Comparison of ENCODE assay signal across 8 cellular contexts in genomic region chr1:156458181-156458503, GRCh38. TPM values are rescaled to one million over a fixed set of nuclear protein-coding genes. Genes with fewer than 3 reads are reported as not detected.
DNase-seq lines count a peak whose midpoint lies in the region; ATAC-seq, FAIRE-seq and TF ChIP-seq lines count a peak whose summit lies in the region.

No MANE protein-coding gene starts in this region.

- CTCF ChIA-PET in HepG2 (lab: Yijun Ruan, JAX; ENCODE audit: low intra/inter-chr PET ratio, low total read pairs) = no interaction called here

- H3K4me2 ChIP-seq in HepG2 (ENCODE audit: low read depth, low read length) = no peak overlapping the region; the same call in 1 of the 2 replicates

- H3K36me3 ChIP-seq in liver (ENCODE audit: control insufficient read depth in 4 of 4, insufficient read depth in 3 of 4, low read depth in 1 of 4, low read length in 3 of 4) (no peaks in the 10 kb centered on the region), HepG2 (replicated peaks in 1 of 2; ENCODE audit: control insufficient read depth in 1 of 2, insufficient read depth in 2 of 2, low read length in 2 of 2) (no peaks in the 10 kb centered on the region), lower lobe of right lung (no peaks in the 10 kb centered on the region), uterus (no peaks in the 10 kb centered on the region)

- no peaks in the 10 kb centered on the region for H3K9me3 ChIP-seq in liver (ENCODE audit: control insufficient read depth in 4 of 4, low read length in 3 of 4)
- H3K9me3 ChIP-seq in HepG2 (ENCODE audit: low read length) = no peaks in the 10 kb centered on the region
- H3K9me3 ChIP-seq in lower lobe of right lung = no peaks in the 10 kb centered on the region
- H3K9me3 ChIP-seq in uterus = no peaks in the 10 kb centered on the region

- no peak for TF ChIP-seq POLR2A in HepG2 (IDR thresholded peaks at IDR 0.05; ENCODE audit: insufficient read depth in 1 of 2, low read depth in 2 of 2, low read length in 2 of 2)
- TF ChIP-seq POLR2A in uterus (IDR thresholded peaks at IDR 0.05) = no peak

- H3K27ac ChIP-seq in liver (ENCODE audit: low read depth in 1 of 2, low read length in 2 of 2) (peak overlapping the region; percentile 25 to 100), HepG2 (ENCODE audit: extremely low read length, insufficient read depth, low read length) (no peak overlapping the region), angular gyrus (ENCODE audit: low read depth, low read length) (peak overlapping the region; percentile 16), lower lobe of right lung (peak overlapping the region; percentile 98), uterus (peak overlapping the region; percentile 98 to 99)

- FAIRE-seq in HepG2 (lab: Jason Lieb, UNC) = no peak

- no peak for TF ChIP-seq RAD21 in liver (IDR thresholded peaks at IDR 0.05)
- no peak for TF ChIP-seq RAD21 in HepG2 (CRISPR knock-in tag; IDR thresholded peaks at IDR 0.05)

- DNase-seq in HepG2 (ENCODE audit: low spot score) = no peak
- no peak for DNase-seq in lower lobe of right lung
- no peak for DNase-seq in uterus
- DNase-seq in mucosa of gallbladder (ENCODE audit: low spot score) = no peak

- TF ChIP-seq EP300 in HepG2 (IDR thresholded peaks at IDR 0.05; ENCODE audit: low read depth in 2 of 2, low read length in 2 of 2) (no peak), HepG2 (CRISPR knock-in tag; IDR thresholded peaks at IDR 0.05; ENCODE audit: borderline replicate concordance) (no peak)

- no peaks in the 10 kb centered on the region for H4K20me1 ChIP-seq in HepG2 (ENCODE audit: insufficient read depth, low read length)

- H2AFZ ChIP-seq in HepG2 (ENCODE audit: low read length) = no peak overlapping the region

- 76% methylated on average over 3 of the region's 3 CpGs for WGBS in liver
- 39% methylated on average over 3 of the region's 3 CpGs for WGBS in HepG2 (ENCODE audit: low lambda C conversion rate)

- intact Hi-C loops in HepG2 (cut with micrococcal nuclease; ENCODE audit: unreplicated experiment) = no loop called here
- intact Hi-C loops in lower lobe of right lung (cut with DNase I) = no loop called here
- intact Hi-C loops in uterus (cut with DNase I; ENCODE audit: low total_unique reads) = loop anchor here (10.0 kb wide), 1 partner anchor 147 kb away; the partner anchor contains the start of gene GPATCH4

- H3K4me3 ChIP-seq in liver (ENCODE audit: low read depth in 1 of 3, low read length in 3 of 3) = no peak overlapping the region
- no peak overlapping the region for H3K4me3 ChIP-seq in HepG2 (replicated peaks in 1 of 3; ENCODE audit: insufficient read depth in 1 of 3, low read depth in 2 of 3, low read length in 3 of 3)
- H3K4me3 ChIP-seq in lower lobe of right lung = no peak overlapping the region
- no peak overlapping the region for H3K4me3 ChIP-seq in uterus

- no TSS peak for BruUV-seq in HepG2 (replicated peaks; lab: Mats Ljungman, UMichigan)

- ATAC-seq in HepG2 = no peak
- no peak for ATAC-seq in lower lobe of right lung
- ATAC-seq in HG02852 (IDR thresholded peaks at IDR 0.05; ENCODE audit: unreplicated experiment) = no peak
- no peak for ATAC-seq in HG02759 (IDR thresholded peaks at IDR 0.05; ENCODE audit: unreplicated experiment)

- H3K9ac ChIP-seq in liver (ENCODE audit: low read depth in 1 of 2, low read length in 2 of 2) (no peak overlapping the region), HepG2 (ENCODE audit: insufficient read depth, low read depth, low read length) (no peak overlapping the region)

- POLR2A ChIA-PET in HepG2 (lab: Yijun Ruan, JAX) = interaction anchor here (0.7 to 5.4 kb wide), 11 partner anchors 14 to 270 kb away, joined by 3 to 93 read pairs (median 10); partner anchors contain the start of genes ISG20L2, MEF2D, METTL25B and RHBG

- H3K79me2 ChIP-seq in HepG2 (ENCODE audit: insufficient read depth, low read length) = no peaks in the 10 kb centered on the region

- TF ChIP-seq CTCF in liver (IDR thresholded peaks at IDR 0.05; ENCODE audit: low read depth, low read length, missing input control) (no peak), HepG2 (CRISPR knock-in tag; IDR thresholded peaks at IDR 0.05) (no peak), lower lobe of right lung (IDR thresholded peaks at IDR 0.05) (no peak), uterus (IDR thresholded peaks at IDR 0.05) (no peak)

- no peaks in the 10 kb centered on the region for H3K27me3 ChIP-seq in liver (ENCODE audit: control insufficient read depth in 4 of 4, insufficient read depth in 4 of 4, low read length in 3 of 4)
- no peaks in the 10 kb centered on the region for H3K27me3 ChIP-seq in HepG2 (ENCODE audit: control insufficient read depth in 1 of 2, insufficient read depth in 2 of 2, low read length in 2 of 2)
- H3K27me3 ChIP-seq in lower lobe of right lung (ENCODE audit: low read depth) = no peaks in the 10 kb centered on the region
- H3K27me3 ChIP-seq in uterus = no peaks in the 10 kb centered on the region

- in situ Hi-C loops in HepG2 (cut with HindIII; ENCODE audit: extremely low pct_ligation_motif_present, low pct_unique_long_range_greater_than_20kb) = loop anchor here (5.0 kb wide), 1 partner anchor 44 kb away; the partner anchor contains the start of gene MEF2D

- peaks cover 1 to 19% (median 9%) of the 10 kb centered on the region in 4 donors for H3K4me1 ChIP-seq in liver (ENCODE audit: control insufficient read depth in 4 of 4, insufficient read depth in 4 of 4, low read length in 3 of 4)
- peaks cover 55% of the 10 kb centered on the region for H3K4me1 ChIP-seq in HepG2 (ENCODE audit: insufficient read depth, low read length)
- peaks cover 4% of the 10 kb centered on the region for H3K4me1 ChIP-seq in lower lobe of right lung
- peaks cover 0 to 7% of the 10 kb centered on the region in 2 donors for H3K4me1 ChIP-seq in uterus

TF ChIP-seq in liver, 16 proteins besides CTCF, POLR2A, EP300 and RAD21 (continues in another document):
- TF ChIP-seq SP1 (IDR thresholded peaks at IDR 0.05) (no peak), FOXA2 (IDR thresholded peaks at IDR 0.05) (no peak), NR2F2 (IDR thresholded peaks at IDR 0.05) (no peak), YY1 (IDR thresholded peaks at IDR 0.05) (no peak), HNF4A (conservative IDR thresholded peaks at IDR 0.05) (no peak), ATF3 (IDR thresholded peaks at IDR 0.05) (no peak), MAX (IDR thresholded peaks at IDR 0.05) (no peak), HNF4G (IDR thresholded peaks at IDR 0.05) (no peak)

TF ChIP-seq in HepG2, 621 proteins besides CTCF, POLR2A, EP300 and RAD21 (continues in another document):
- TF ChIP-seq ZFAT (CRISPR knock-in tag; conservative IDR thresholded peaks at IDR 0.05) = no peak
- TF ChIP-seq ARID5B (CRISPR knock-in tag; IDR thresholded peaks at IDR 0.05) = no peak
- TF ChIP-seq MYNN (CRISPR knock-in tag; IDR thresholded peaks at IDR 0.05; ENCODE audit: low read depth) = no peak

RNA-seq across cellular contexts. Expression of gene MEF2D, which starts 42.4 kb away (rescaled TPM):
- total RNA-seq in liver = 1 to 10 TPM; 5.2 to 5.7 TPM
- 1 to 10 TPM; 3.4 to 7.6 TPM for polyA plus RNA-seq in liver
- 1.3 and 1.6 TPM in 2 replicates for total RNA-seq in HepG2 (2016; rRNA removed; fragmentation: Illumina TruSeq; extraction: Trizol)
- total RNA-seq in HepG2 (2016; cell fraction: cytosol; rRNA removed; fragmentation: Illumina TruSeq; extraction: Trizol; ENCODE audit: low read depth) = 0.10 and 0.18 TPM in 2 replicates
- 0.94 and 1.4 TPM in 2 replicates for total RNA-seq in HepG2 (2016; cell fraction: insoluble cytoplasmic fraction; rRNA removed; fragmentation: Illumina TruSeq; extraction: Trizol)
- 0.86 and 1.1 TPM in 2 replicates for total RNA-seq in HepG2 (2016; cell fraction: membrane; rRNA removed; fragmentation: Illumina TruSeq; extraction: Trizol)
- 1.6 and 2.1 TPM in 2 replicates for total RNA-seq in HepG2 (2016; cell fraction: nucleus; rRNA removed; fragmentation: Illumina TruSeq; extraction: Trizol)
- 3.9 and 4.8 TPM in 2 replicates for polyA plus RNA-seq in HepG2 (2011; rRNA removed)
- 3.4 and 4.5 TPM in 2 replicates for polyA plus RNA-seq in HepG2 (2011; cell fraction: cytosol; rRNA removed)
- 16.7 and 19.0 TPM in 2 replicates for polyA plus RNA-seq in HepG2 (2011; cell fraction: nucleus; rRNA removed)
- 7.2 and 7.9 TPM in 2 replicates for polyA plus RNA-seq in HepG2 (2012)
- 0.14 and 0.24 TPM in 2 replicates for polyA plus RNA-seq in HepG2 (2016; cell fraction: cytosol; fragmentation: Illumina TruSeq; extraction: Trizol; ENCODE audit: low read depth)
- 2.7 and 4.2 TPM in 2 replicates for polyA plus RNA-seq in HepG2 (2016; cell fraction: insoluble cytoplasmic fraction; fragmentation: Illumina TruSeq; extraction: Trizol; ENCODE audit: low read depth)
- polyA plus RNA-seq in HepG2 (2016; cell fraction: membrane; fragmentation: Illumina TruSeq; extraction: Trizol; ENCODE audit: low read depth) = 0.64 and 0.70 TPM in 2 replicates
- 5.2 and 6.2 TPM in 2 replicates for polyA plus RNA-seq in HepG2 (2016; cell fraction: nucleus; fragmentation: Illumina TruSeq; extraction: Trizol; ENCODE audit: insufficient read depth, low read depth)
- 6.9 and 12.7 TPM in 2 replicates for polyA minus RNA-seq in HepG2 (2011; rRNA and poly(A)+ RNA removed; ENCODE audit: low replicate concordance)
- polyA minus RNA-seq in HepG2 (2011; cell fraction: cytosol; rRNA and poly(A)+ RNA removed) = 4.3 and 7.2 TPM in 2 replicates
- 5.4 and 6.3 TPM in 2 replicates for polyA minus RNA-seq in HepG2 (2011; cell fraction: nucleus; rRNA and poly(A)+ RNA removed)
- total RNA-seq in lower lobe of right lung = 51.0 TPM
- total RNA-seq in uterus = 100 to 1,000 TPM in 1 of 4 donors, 10 to 100 TPM in 2, 1 to 10 TPM in 1; 8.4 to 101 (median 35.1) TPM
- total RNA-seq in mucosa of gallbladder = 57.8 TPM
